ENCODE assay signal across 8 cellular contexts in the genomic region with DNA sequence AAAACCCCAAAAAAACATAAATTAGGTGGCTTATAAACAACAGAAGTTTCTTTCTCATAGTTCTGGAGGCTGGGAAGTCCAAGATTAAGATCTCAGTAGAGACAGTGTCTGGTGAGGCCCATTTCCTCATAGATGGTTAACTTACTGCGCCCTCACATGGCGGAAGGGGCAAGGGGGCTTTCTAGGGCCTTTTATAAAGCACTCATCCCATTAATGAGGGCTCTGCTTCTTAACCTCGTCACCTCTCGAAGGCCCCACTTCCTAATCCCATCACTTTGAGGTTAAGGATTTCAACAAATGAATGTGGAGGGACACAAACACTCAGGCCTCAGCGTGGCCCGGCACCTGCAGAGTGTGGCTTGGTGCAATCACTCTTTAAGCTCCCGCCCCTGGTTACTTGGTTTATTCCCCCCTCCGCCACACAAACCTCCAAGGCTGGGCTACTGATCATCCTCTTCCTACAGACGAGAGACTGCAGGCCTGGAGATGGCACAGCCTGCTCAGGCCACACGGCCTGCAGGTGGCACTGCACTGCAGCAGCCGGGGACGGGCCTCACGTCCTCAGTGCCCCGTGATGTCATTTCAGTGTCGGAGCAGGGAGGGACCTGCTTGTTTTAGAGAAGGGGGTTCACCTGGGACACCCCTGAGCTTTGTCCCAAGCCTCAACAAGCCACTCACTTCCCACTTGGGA.
DNase-seq lines count a peak whose midpoint lies in the region; ATAC-seq and TF ChIP-seq lines count a peak whose summit lies in the region.
"Not testable (repeated sequence)": the region's sequence is repeated elsewhere in the genome, so short reads cannot be mapped to it uniquely, and the experiment has no call there.

No MANE protein-coding gene starts in this region.

- not testable (repeated sequence) for H3K4me3 ChIP-seq in foreskin fibroblast (ENCODE audit: low read depth in 1 of 2, low read length in 2 of 2)

- POLR2A ChIA-PET in T-cell (lab: Charles Lee): not testable (repeated sequence)

- H3K4me1 Mint-ChIP-seq in T-cell: not testable (repeated sequence)

- H3K36me3 Mint-ChIP-seq in T-cell: not testable (repeated sequence)

- CTCF ChIA-PET in T-cell (lab: Charles Lee): not testable (repeated sequence)

- not testable (repeated sequence) for H3K9me3 Mint-ChIP-seq in T-cell

- H3K4me3 Mint-ChIP-seq in T-cell: not testable (repeated sequence)

- in situ Hi-C loops in GM13976 (cut with MboI; ENCODE audit: low sequenced_read_pairs, unreplicated experiment): loop anchor here (25.0 kb wide), 1 partner anchor 368 kb away; a partner anchor contains a TSS

- ATAC-seq in T-cell (replicated peaks in 1 of 4): peak; percentile 34 to 69 (median 56)

- DNase-seq in AG09319 (ENCODE audit: extremely low read depth, low read depth); GM13976 (ENCODE audit: low spot score): not testable (repeated sequence)
- DNase-seq in NCI-H2081 treated with DMSO at 0.1 percent for 48 hours (lab: John Stamatoyannopoulos, UW) (peak; percentile 8), T-cell (peak in 11 of 34 experiments; percentile 3 to 29 (median 11)), anterior cingulate cortex (lab: John Stamatoyannopoulos, UW) (peak in 44 of 58 donors; percentile 6 to 62 (median 36)), foreskin fibroblast (peak; percentile 66 to 84), mesenteric fat pad (ENCODE audit: low spot score) (peak; percentile 88)
- peak; percentile 22 to 38 for DNase-seq in stimulated activated CD4-positive, alpha-beta T cell treated with anti-CD3 and anti-CD28 coated beads, Interleukin-15, amount 100 ng/mL, for 48 hours (ENCODE audit: low read depth in 2 of 2)

- peak; percentile 56 for TF ChIP-seq CTCF in AG09319 (IDR thresholded peaks at IDR 0.05; ENCODE audit: low read depth, low read length)
- TF ChIP-seq CTCF in GM13976 (IDR thresholded peaks at IDR 0.05; ENCODE audit: borderline replicate concordance, control extremely low read depth, extremely low read depth, insufficient read depth, missing control alignments): peak; percentile 66
- peak; percentile 52 for TF ChIP-seq CTCF in foreskin fibroblast (IDR thresholded peaks at IDR 0.05; ENCODE audit: low read depth, low read length)

- not testable (repeated sequence) for H3K27me3 Mint-ChIP-seq in T-cell

- H3K27ac Mint-ChIP-seq in T-cell: not testable (repeated sequence)
